Comparison of ENCODE assay signal across 3 cellular contexts in genomic region chr3:7401418-7401817, GRCh38.
TF ChIP-seq lines count a peak whose summit lies in the region.

No MANE protein-coding gene starts in this region.

TF ChIP-seq in A549, 52 proteins besides CTCF, POLR2A, EP300 and RAD21 (continued from another document):
- TF ChIP-seq FOSL2 (IDR thresholded peaks at IDR 0.05) (no peak), FOSL2 (CRISPR knock-in tag; IDR thresholded peaks at IDR 0.05) (no peak), TP53 (CRISPR knock-in tag; IDR thresholded peaks at IDR 0.05) (no peak), FOSB (CRISPR knock-in tag; IDR thresholded peaks at IDR 0.05) (no peak), NR3C1 (IDR thresholded peaks at IDR 0.05) (no peak), MYC (IDR thresholded peaks at IDR 0.05; ENCODE audit: borderline replicate concordance, low read length) (no peak), RFX5 (IDR thresholded peaks at IDR 0.05) (no peak), SREBF2 (IDR thresholded peaks at IDR 0.05) (no peak)

TF ChIP-seq in K562, 482 proteins besides CTCF, POLR2A, EP300 and RAD21 (continued from another document):
- TF ChIP-seq CBX2 (IDR thresholded peaks at IDR 0.05; ENCODE audit: insufficient read depth, low read length, poor library complexity, severe bottlenecking) (no peak), ZNF717 (CRISPR knock-in tag; IDR thresholded peaks at IDR 0.05) (no peak), ZNF77 (CRISPR knock-in tag; IDR thresholded peaks at IDR 0.05) (no peak), ZNF224 (CRISPR knock-in tag; IDR thresholded peaks at IDR 0.05) (no peak), ZNF316 (IDR thresholded peaks at IDR 0.05) (peak; percentile 67; the same call in 1 of the 2 replicates), SIN3B (IDR thresholded peaks at IDR 0.05; ENCODE audit: low read depth) (no peak), GABPB2 (CRISPR knock-in tag; conservative IDR thresholded peaks at IDR 0.05) (no peak), MAFF (IDR thresholded peaks at IDR 0.05; ENCODE audit: low read length) (0 out of 2 replicates have a peak, but pooled peaks have one; percentile 19), MAFG (tag; conservative IDR thresholded peaks at IDR 0.05) (0 out of 2 replicates have a peak, but pooled peaks have one; percentile 9), CBFA2T2 (conservative IDR thresholded peaks at IDR 0.05) (no peak)
TF ChIP-seq in K562: peak in this region for 3.

TF ChIP-seq in SK-N-SH treated with all-trans-retinoic acid at 6 μM for 48 hours, 23 proteins besides CTCF, POLR2A, EP300 and RAD21:
- no peak for TF ChIP-seq CSRNP3 (CRISPR knock-in tag; IDR thresholded peaks at IDR 0.05)
- TF ChIP-seq ESRRG (CRISPR knock-in tag; IDR thresholded peaks at IDR 0.05), result no peak
